18 cellular contexts compared by ENCODE assay signal in the genomic region with DNA sequence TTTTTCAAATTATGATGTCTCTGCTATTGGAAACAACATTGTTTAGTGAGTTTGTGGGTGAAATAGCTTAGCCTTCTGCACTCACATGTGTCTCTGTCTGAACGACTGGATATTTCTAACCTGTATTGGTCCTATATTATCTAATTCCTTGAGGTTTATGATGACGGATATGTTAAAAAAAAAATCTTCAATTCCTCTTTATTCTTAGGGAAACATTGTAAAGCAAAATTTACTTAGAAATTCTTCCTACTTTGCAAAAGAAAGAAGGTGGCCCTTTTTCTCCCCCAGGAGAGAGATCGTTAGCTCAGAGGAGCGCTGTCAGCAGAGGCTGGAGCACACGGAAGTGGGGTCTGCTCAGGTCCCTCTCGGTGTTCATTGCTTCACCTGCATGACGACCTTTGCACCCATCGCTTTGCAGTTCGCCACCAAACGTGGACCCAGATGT.
DNase-seq lines count a peak whose midpoint lies in the region; TF ChIP-seq lines count a peak whose summit lies in the region.
"Had no signal": no experiment of that assay in that cellular context is flagged by ENCODE, and none has a peak within 500 bp of the region (broad histone marks: within the 10 kb centered on the region; RNA-seq: fewer than 3 reads in every experiment).

No MANE protein-coding gene starts in this region.

- H3K23ac ChIP-seq in neuronal stem cell (ENCODE audit: low read depth, low read length, poor library complexity) = no peak overlapping the region

- no peak overlapping the region for H2BK12ac ChIP-seq in neuronal stem cell (ENCODE audit: low read length)

- H3K4me1 Mint-ChIP-seq in HFFc6 (ENCODE audit: low read depth) = peaks cover 11% of the 10 kb centered on the region

- WGBS in neuronal stem cell (ENCODE audit: extremely low coverage in 2 of 2, insufficient read length in 2 of 2, insufficient replicate concordance in 1 of 2), 2 donors = no CpG with 5 or more reads among the region's 10 CpGs

- no peak overlapping the region for H2BK120ac ChIP-seq in neuronal stem cell (ENCODE audit: low read depth, low read length)

- H3K27ac Mint-ChIP-seq in HFFc6 = no peak overlapping the region
- H3K27ac Mint-ChIP-seq: CD8-positive, alpha-beta T cell had no signal

- no peak overlapping the region for H3K14ac ChIP-seq in neuronal stem cell (ENCODE audit: low read length)

- no peak overlapping the region for H3K9ac ChIP-seq in BLaER1
- peak overlapping the region; percentile 49; the same call in 1 of the 2 replicates for H3K9ac ChIP-seq in iPS-20b (ENCODE audit: low read depth, low read length)
- H3K9ac ChIP-seq in neuronal stem cell (ENCODE audit: low read depth, low read length, poor library complexity) = no peak overlapping the region

- H3K27me3 ChIP-seq in BLaER1 (no peaks in the 10 kb centered on the region), Peyer's patch (no peaks in the 10 kb centered on the region), iPS-20b (ENCODE audit: insufficient read depth, low read length) (no peaks in the 10 kb centered on the region), neuronal stem cell (ENCODE audit: control insufficient read depth in 3 of 3, insufficient read depth in 3 of 3, low read depth in 1 of 3, low read length in 3 of 3) (no peaks in the 10 kb centered on the region)
- H3K27me3 ChIP-seq: BE2C had no signal

- no peaks in the 10 kb centered on the region; the same call in 1 of the 2 replicates for H3K27me3 Mint-ChIP-seq in HFFc6 (ENCODE audit: insufficient read depth)

- H2BK15ac ChIP-seq in neuronal stem cell (ENCODE audit: low read length) = no peak overlapping the region

- H4K91ac ChIP-seq in neuronal stem cell (ENCODE audit: low read depth, low read length, poor library complexity) = no peak overlapping the region

- H3K9me3 ChIP-seq in BLaER1 (peaks cover 6% of the 10 kb centered on the region; the same call in 1 of the 2 replicates), Peyer's patch (no peaks in the 10 kb centered on the region), iPS-20b (ENCODE audit: insufficient read depth, low read depth, low read length) (no peaks in the 10 kb centered on the region), neuronal stem cell (replicated peaks in 1 of 2; ENCODE audit: control insufficient read depth in 2 of 2, insufficient read depth in 1 of 2, low read depth in 1 of 2, low read length in 2 of 2) (no peaks in the 10 kb centered on the region)
- H3K9me3 ChIP-seq: BE2C, HAP-1 had no signal

- no peak overlapping the region for H4K8ac ChIP-seq in neuronal stem cell (ENCODE audit: low read depth, low read length)

- no peaks in the 10 kb centered on the region for H3K36me3 Mint-ChIP-seq in HFFc6 (ENCODE audit: low read depth)
- H3K36me3 Mint-ChIP-seq: CD8-positive, alpha-beta T cell had no signal

- H2BK5ac ChIP-seq in neuronal stem cell (ENCODE audit: low read length) = no peak overlapping the region

- H3K18ac ChIP-seq in neuronal stem cell (ENCODE audit: low read length) = peak overlapping the region; percentile 68

- no peak for TF ChIP-seq POLR2A in Peyer's patch (IDR thresholded peaks at IDR 0.05)

- no peak overlapping the region for H3K27ac ChIP-seq in BLaER1
- peak overlapping the region in 3 of 4 donors; percentile 47 to 92 (median 85) for H3K27ac ChIP-seq in Peyer's patch
- no peak overlapping the region for H3K27ac ChIP-seq in iPS-20b (ENCODE audit: low read length)
- H3K27ac ChIP-seq in neuronal stem cell (replicated peaks; ENCODE audit: low read length) = no peak overlapping the region
- H3K27ac ChIP-seq: 22Rv1, RWPE1 had no signal

- no peak overlapping the region for H2AFZ ChIP-seq in neuronal stem cell (ENCODE audit: low read length)

- H3K4me2 ChIP-seq in BLaER1 (peak overlapping the region; percentile 88), neuronal stem cell (ENCODE audit: insufficient read depth, low read length, poor library complexity, severe bottlenecking) (no peak overlapping the region)

- no peaks in the 10 kb centered on the region for H3K9me3 Mint-ChIP-seq in HFFc6
- H3K9me3 Mint-ChIP-seq: CD8-positive, alpha-beta T cell had no signal

- no peaks in the 10 kb centered on the region for H3K79me1 ChIP-seq in neuronal stem cell (ENCODE audit: low read depth, low read length)

- H3K4me3 Mint-ChIP-seq in HFFc6 = no peak overlapping the region
- H3K4me3 Mint-ChIP-seq: CD8-positive, alpha-beta T cell had no signal

- TF ChIP-seq CTCF in Peyer's patch (IDR thresholded peaks at IDR 0.05) (no peak), HFFc6 (IDR thresholded peaks at IDR 0.05) (no peak)

- no peak overlapping the region for H3K4me3 ChIP-seq in BLaER1
- peak overlapping the region in 1 of 4 donors; percentile 9 for H3K4me3 ChIP-seq in Peyer's patch
- no peak overlapping the region for H3K4me3 ChIP-seq in iPS-20b (ENCODE audit: low read length)
- H3K4me3 ChIP-seq in neuronal stem cell (ENCODE audit: low read length in 2 of 2) = no peak overlapping the region
- H3K4me3 ChIP-seq: HAP-1 had no signal

- H3K4me1 ChIP-seq in BLaER1 (peaks cover 90% of the 10 kb centered on the region), Peyer's patch (peaks cover 0 to 42% (median 9%) of the 10 kb centered on the region in 4 donors), iPS-20b (ENCODE audit: insufficient read depth, low read length) (peaks cover 41% of the 10 kb centered on the region), neuronal stem cell (ENCODE audit: control insufficient read depth in 2 of 2, insufficient read depth in 1 of 2, low read depth in 1 of 2, low read length in 2 of 2) (peaks cover 27 to 31% of the 10 kb centered on the region in 2 donors)
- H3K4me1 ChIP-seq: HAP-1 had no signal

- DNase-seq in Peyer's patch (no peak), neuronal stem cell (ENCODE audit: low spot score) (no peak), NAMALWA (ENCODE audit: low spot score) (no peak), Kasumi-1 (lab: John Stamatoyannopoulos, UW) (no peak), HFFc6 (no peak)
- DNase-seq in activated T-cell treated with anti-CD3 and anti-CD28 coated beads, Interleukin-2, amount 50 U/mL, for 48 hours = no peak
- DNase-seq: BE2C; CD8-positive, alpha-beta T cell; DMS79 treated with DMSO at 0.1 percent for 48 hours; NCI-H2081 treated with DMSO at 0.1 percent for 48 hours; NCI-H510A treated with DMSO at 0.1 percent for 48 hours; NCI-H82; SIG-M5 had no signal

- H3K4ac ChIP-seq in neuronal stem cell (ENCODE audit: low read length) = no peak overlapping the region

- H3K36me3 ChIP-seq in BLaER1 (no peaks in the 10 kb centered on the region), Peyer's patch (no peaks in the 10 kb centered on the region), iPS-20b (ENCODE audit: insufficient read depth, low read depth, low read length) (no peaks in the 10 kb centered on the region), neuronal stem cell (replicated peaks in 1 of 2; ENCODE audit: control insufficient read depth in 2 of 2, insufficient read depth in 2 of 2, low read length in 2 of 2) (no peaks in the 10 kb centered on the region)
- H3K36me3 ChIP-seq: BE2C, HAP-1 had no signal

- H2AK5ac ChIP-seq in neuronal stem cell (ENCODE audit: low read depth, low read length) = peak overlapping the region; percentile 20

- no peaks in the 10 kb centered on the region for H4K20me1 ChIP-seq in BLaER1

Comparison
In these comparisons a context has a peak if more than half of its experiments do, and no peak if none do; other contexts are left out.
1. H3K27ac ChIP-seq: peak in Peyer's patch (3 of 4); none in BLaER1 (single experiment), iPS-20b (single experiment) and neuronal stem cell (single experiment).